Comparison of ENCODE assay signal across 2 cellular contexts in genomic region chr22:43106302-43106701, GRCh38.
TF ChIP-seq lines count a peak whose summit lies in the region.

No MANE protein-coding gene starts in this region.

TF ChIP-seq in HEK293, 187 proteins besides CTCF, POLR2A, EP300 and RAD21:
- peak; percentile 56; the same call in 1 of the 2 replicates for TF ChIP-seq ZNF16 (tag by site-specific recombination; IDR thresholded peaks at IDR 0.05; ENCODE audit: low read depth)
- TF ChIP-seq ZNF621 (tag by site-specific recombination; IDR thresholded peaks at IDR 0.05): no peak
- TF ChIP-seq ZNF23 (tag by site-specific recombination; IDR thresholded peaks at IDR 0.05; ENCODE audit: borderline replicate concordance): no peak
- no peak for TF ChIP-seq KLF16 (tag by site-specific recombination; IDR thresholded peaks at IDR 0.05)
- no peak for TF ChIP-seq ZFP41 (tag by site-specific recombination; IDR thresholded peaks at IDR 0.05; ENCODE audit: borderline replicate concordance)

TF ChIP-seq in H1, 55 proteins besides CTCF, POLR2A, EP300 and RAD21:
- TF ChIP-seq SP4 (IDR thresholded peaks at IDR 0.05; ENCODE audit: low read length): no peak
- no peak for TF ChIP-seq EGR1 (IDR thresholded peaks at IDR 0.05; ENCODE audit: borderline replicate concordance, low read depth, low read length)
- TF ChIP-seq CEBPB (IDR thresholded peaks at IDR 0.05; ENCODE audit: low read depth, low read length): no peak
- no peak for TF ChIP-seq SP1 (IDR thresholded peaks at IDR 0.05; ENCODE audit: low read depth, low read length)
- no peak for TF ChIP-seq MAX (IDR thresholded peaks at IDR 0.05)
- no peak for TF ChIP-seq RXRA (IDR thresholded peaks at IDR 0.05; ENCODE audit: insufficient read depth, low read depth, low read length)
- TF ChIP-seq GTF2F1 (IDR thresholded peaks at IDR 0.05; ENCODE audit: borderline replicate concordance, low read depth, low read length): no peak
- no peak for TF ChIP-seq BACH1 (IDR thresholded peaks at IDR 0.05; ENCODE audit: low read length)
- TF ChIP-seq RNF2 (IDR thresholded peaks at IDR 0.05; ENCODE audit: borderline replicate concordance, low read depth, low read length, missing control alignments, poor library complexity, severe bottlenecking): no peak
- no peak for TF ChIP-seq SRF (IDR thresholded peaks at IDR 0.05; ENCODE audit: low read depth, low read length)
- TF ChIP-seq USF2 (IDR thresholded peaks at IDR 0.05; ENCODE audit: low read length): no peak
- no peak for TF ChIP-seq JUN (IDR thresholded peaks at IDR 0.05; ENCODE audit: low read depth, low read length)
- no peak for TF ChIP-seq SUZ12 (IDR thresholded peaks at IDR 0.05; ENCODE audit: low read length)
- no peak for TF ChIP-seq JUND (IDR thresholded peaks at IDR 0.05; ENCODE audit: low read length)
- no peak for TF ChIP-seq HDAC6 (IDR thresholded peaks at IDR 0.05; ENCODE audit: low read depth, low read length)
- TF ChIP-seq FOSL1 (IDR thresholded peaks at IDR 0.05; ENCODE audit: insufficient read depth, low read depth, low read length): no peak
